Comparison of ENCODE assay signal across 2 cellular contexts in the genomic region with DNA sequence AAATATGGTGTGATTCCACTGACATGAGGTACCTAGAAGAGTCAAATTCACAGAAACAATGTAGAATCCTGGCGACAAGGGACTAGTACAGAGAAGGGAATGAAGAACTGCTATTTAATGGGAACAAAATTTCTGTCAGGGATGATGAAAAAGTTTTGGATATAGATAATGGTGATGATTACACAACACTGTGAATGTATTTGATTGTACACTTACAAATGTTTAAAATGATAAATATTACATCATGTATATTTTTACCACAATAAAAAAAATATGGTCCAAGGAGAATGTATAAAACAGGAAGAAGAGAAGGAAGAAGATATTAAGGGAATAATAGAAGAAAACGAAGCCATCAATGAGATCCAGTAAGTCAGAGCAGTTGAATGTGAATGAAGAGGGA.
A peak's percentile ranks its signal among the peaks of the same experiment; 100 is the strongest.
TF ChIP-seq lines count a peak whose summit lies in the region.

No MANE protein-coding gene starts in this region.

TF ChIP-seq in HepG2, 621 proteins besides CTCF, POLR2A, EP300 and RAD21:
- TF ChIP-seq ATF7 (IDR thresholded peaks at IDR 0.05) (0 out of 2 replicates have a peak, but pooled peaks have one; percentile 6), ATF7 (CRISPR knock-in tag; IDR thresholded peaks at IDR 0.05) (no peak), ZNF816 (CRISPR knock-in tag; IDR thresholded peaks at IDR 0.05; ENCODE audit: borderline replicate concordance) (no peak), CEBPB (IDR thresholded peaks at IDR 0.05; ENCODE audit: borderline replicate concordance, low read depth, low read length) (peak; percentile 39; the same call in 1 of the 2 replicates)

TF ChIP-seq in K562, 482 proteins besides CTCF, POLR2A, EP300 and RAD21:
- no peak for TF ChIP-seq PHTF2 (CRISPR knock-in tag; IDR thresholded peaks at IDR 0.05)
- TF ChIP-seq BCOR (IDR thresholded peaks at IDR 0.05), result no peak
- peak; percentile 50; the same call in 1 of the 2 replicates for TF ChIP-seq CEBPB (tag; IDR thresholded peaks at IDR 0.05)
- TF ChIP-seq, protein P1, sequence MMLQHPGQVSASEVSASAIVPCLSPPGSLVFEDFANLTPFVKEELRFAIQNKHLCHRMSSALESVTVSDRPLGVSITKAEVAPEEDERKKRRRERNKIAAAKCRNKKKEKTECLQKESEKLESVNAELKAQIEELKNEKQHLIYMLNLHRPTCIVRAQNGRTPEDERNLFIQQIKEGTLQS (IDR thresholded peaks at IDR 0.05), result peak; percentile 13; the same call in 1 of the 2 replicates
- TF ChIP-seq, protein P1 (CRISPR knock-in tag; conservative IDR thresholded peaks at IDR 0.05), result no peak
- TF ChIP-seq CEBPG (CRISPR knock-in tag; IDR thresholded peaks at IDR 0.05), result no peak
- peak; percentile 34 to 67 for TF ChIP-seq CEBPG (tag; conservative IDR thresholded peaks at IDR 0.05 in 1 of 2, IDR thresholded peaks at IDR 0.05 in 1 of 2)
- no peak for TF ChIP-seq SMAD2 (IDR thresholded peaks at IDR 0.05; ENCODE audit: low read depth, low read length)
- TF ChIP-seq, protein P2, sequence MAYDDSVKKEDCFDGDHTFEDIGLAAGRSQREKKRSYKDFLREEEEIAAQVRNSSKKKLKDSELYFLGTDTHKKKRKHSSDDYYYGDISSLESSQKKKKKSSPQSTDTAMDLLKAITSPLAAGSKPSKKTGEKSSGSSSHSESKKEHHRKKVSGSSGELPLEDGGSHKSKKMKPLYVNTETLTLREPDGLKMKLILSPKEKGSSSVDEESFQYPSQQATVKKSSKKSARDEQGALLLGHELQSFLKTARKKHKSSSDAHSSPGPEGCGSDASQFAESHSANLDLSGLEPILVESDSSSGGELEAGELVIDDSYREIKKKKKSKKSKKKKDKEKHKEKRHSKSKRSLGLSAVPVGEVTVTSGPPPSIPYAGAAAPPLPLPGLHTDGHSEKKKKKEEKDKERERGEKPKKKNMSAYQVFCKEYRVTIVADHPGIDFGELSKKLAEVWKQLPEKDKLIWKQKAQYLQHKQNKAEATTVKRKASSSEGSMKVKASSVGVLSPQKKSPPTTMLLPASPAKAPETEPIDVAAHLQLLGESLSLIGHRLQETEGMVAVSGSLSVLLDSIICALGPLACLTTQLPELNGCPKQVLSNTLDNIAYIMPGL (CRISPR knock-in tag; IDR thresholded peaks at IDR 0.05), result no peak
